1 cellular context compared by ENCODE assay signal in the genomic region with DNA sequence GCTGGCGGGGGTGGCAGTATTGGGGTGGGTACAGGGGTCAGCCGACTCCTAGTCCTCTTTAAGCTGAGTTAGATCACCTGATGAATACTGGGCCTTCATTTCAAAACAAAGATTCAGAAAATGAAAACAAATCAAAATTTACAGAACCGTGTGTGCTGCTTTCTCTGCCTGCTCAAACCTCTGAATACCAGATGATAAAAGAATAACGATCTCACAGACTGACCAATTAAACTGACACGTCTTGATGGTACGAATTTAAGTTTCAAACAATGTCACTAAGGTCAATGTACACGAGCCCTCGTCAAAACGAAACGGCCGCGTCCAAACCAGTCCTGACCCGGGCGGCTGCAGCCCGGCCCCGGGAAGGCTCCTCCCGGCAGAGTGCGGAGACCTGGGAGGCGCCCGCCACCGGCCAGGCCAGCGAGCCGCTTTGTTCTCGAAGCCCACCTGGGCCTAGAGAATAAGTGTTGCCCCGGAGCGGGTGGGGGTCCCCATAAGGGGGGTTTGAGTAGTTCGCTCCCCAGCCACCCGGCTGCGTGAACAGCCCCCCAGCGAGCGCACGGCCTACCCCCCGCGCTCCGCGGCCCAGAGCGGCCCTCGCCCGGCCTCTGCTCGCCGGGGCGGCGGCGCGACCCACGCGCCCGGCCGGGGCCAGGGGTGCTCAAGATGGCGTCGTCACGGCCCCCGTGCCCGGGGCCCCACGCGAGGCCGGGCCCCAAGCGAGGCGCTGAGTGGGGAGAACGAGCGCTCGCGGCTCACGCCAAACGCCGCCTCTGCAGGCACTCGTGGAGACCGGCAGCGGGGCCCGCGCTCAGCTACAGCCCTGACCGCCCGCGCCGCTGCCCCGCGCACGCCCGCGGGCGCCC.
A peak's percentile ranks its signal among the peaks of the same experiment; 100 is the strongest.
TF ChIP-seq lines count a peak whose summit lies in the region.

No MANE protein-coding gene starts in this region.

TF ChIP-seq in K562, 482 proteins besides CTCF, POLR2A, EP300 and RAD21 (continues in another document):
- TF ChIP-seq, protein P1, sequence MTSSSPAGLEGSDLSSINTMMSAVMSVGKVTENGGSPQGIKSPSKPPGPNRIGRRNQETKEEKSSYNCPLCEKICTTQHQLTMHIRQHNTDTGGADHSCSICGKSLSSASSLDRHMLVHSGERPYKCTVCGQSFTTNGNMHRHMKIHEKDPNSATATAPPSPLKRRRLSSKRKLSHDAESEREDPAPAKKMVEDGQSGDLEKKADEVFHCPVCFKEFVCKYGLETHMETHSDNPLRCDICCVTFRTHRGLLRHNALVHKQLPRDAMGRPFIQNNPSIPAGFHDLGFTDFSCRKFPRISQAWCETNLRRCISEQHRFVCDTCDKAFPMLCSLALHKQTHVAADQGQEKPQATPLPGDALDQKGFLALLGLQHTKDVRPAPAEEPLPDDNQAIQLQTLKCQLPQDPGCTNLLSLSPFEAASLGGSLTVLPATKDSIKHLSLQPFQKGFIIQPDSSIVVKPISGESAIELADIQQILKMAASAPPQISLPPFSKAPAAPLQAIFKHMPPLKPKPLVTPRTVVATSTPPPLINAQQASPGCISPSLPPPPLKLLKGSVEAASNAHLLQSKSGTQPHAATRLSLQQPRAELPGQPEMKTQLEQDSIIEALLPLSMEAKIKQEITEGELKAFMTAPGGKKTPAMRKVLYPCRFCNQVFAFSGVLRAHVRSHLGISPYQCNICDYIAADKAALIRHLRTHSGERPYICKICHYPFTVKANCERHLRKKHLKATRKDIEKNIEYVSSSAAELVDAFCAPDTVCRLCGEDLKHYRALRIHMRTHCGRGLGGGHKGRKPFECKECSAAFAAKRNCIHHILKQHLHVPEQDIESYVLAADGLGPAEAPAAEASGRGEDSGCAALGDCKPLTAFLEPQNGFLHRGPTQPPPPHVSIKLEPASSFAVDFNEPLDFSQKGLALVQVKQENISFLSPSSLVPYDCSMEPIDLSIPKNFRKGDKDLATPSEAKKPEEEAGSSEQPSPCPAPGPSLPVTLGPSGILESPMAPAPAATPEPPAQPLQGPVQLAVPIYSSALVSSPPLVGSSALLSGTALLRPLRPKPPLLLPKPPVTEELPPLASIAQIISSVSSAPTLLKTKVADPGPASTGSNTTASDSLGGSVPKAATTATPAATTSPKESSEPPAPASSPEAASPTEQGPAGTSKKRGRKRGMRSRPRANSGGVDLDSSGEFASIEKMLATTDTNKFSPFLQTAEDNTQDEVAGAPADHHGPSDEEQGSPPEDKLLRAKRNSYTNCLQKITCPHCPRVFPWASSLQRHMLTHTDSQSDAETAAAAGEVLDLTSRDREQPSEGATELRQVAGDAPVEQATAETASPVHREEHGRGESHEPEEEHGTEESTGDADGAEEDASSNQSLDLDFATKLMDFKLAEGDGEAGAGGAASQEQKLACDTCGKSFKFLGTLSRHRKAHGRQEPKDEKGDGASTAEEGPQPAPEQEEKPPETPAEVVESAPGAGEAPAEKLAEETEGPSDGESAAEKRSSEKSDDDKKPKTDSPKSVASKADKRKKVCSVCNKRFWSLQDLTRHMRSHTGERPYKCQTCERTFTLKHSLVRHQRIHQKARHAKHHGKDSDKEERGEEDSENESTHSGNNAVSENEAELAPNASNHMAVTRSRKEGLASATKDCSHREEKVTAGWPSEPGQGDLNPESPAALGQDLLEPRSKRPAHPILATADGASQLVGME (CRISPR knock-in tag; IDR thresholded peaks at IDR 0.05), result no peak
- TF ChIP-seq, protein P2, sequence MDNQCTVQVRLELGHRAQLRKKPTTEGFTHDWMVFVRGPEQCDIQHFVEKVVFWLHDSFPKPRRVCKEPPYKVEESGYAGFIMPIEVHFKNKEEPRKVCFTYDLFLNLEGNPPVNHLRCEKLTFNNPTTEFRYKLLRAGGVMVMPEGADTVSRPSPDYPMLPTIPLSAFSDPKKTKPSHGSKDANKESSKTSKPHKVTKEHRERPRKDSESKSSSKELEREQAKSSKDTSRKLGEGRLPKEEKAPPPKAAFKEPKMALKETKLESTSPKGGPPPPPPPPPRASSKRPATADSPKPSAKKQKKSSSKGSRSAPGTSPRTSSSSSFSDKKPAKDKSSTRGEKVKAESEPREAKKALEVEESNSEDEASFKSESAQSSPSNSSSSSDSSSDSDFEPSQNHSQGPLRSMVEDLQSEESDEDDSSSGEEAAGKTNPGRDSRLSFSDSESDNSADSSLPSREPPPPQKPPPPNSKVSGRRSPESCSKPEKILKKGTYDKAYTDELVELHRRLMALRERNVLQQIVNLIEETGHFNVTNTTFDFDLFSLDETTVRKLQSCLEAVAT (IDR thresholded peaks at IDR 0.05), result no peak
- TF ChIP-seq ERF (CRISPR knock-in tag; IDR thresholded peaks at IDR 0.05) (0 out of 2 replicates have a peak, but pooled peaks have one; percentile 16), YY1 (IDR thresholded peaks at IDR 0.05; ENCODE audit: borderline replicate concordance in 1 of 3, control insufficient read depth in 1 of 3, extremely low read depth in 1 of 3, insufficient read depth in 3 of 3, insufficient read length in 1 of 3, insufficient replicate concordance in 2 of 3, low read depth in 1 of 3, low read length in 2 of 3) (peak; percentile 39 to 81 (median 74)), DEAF1 (CRISPR knock-in tag; IDR thresholded peaks at IDR 0.05) (no peak), ZKSCAN3 (CRISPR knock-in tag; IDR thresholded peaks at IDR 0.05) (no peak), MTA2 (IDR thresholded peaks at IDR 0.05; ENCODE audit: low read depth) (no peak), POLR2G (IDR thresholded peaks at IDR 0.05; ENCODE audit: low read depth, low read length) (peak; percentile 64; the same call in 1 of the 2 replicates), NUFIP1 (IDR thresholded peaks at IDR 0.05; ENCODE audit: partially characterized antibody) (no peak), HMGN3 (IDR thresholded peaks at IDR 0.05; ENCODE audit: borderline replicate concordance, extremely low read depth, insufficient read length, low read depth, low read length) (peak; percentile 24), TEAD1 (CRISPR knock-in tag; IDR thresholded peaks at IDR 0.05) (no peak), ZBTB7A (IDR thresholded peaks at IDR 0.05; ENCODE audit: borderline replicate concordance, control insufficient read depth, low read depth, low read length) (peak; percentile 53; the same call in 1 of the 2 replicates), MNT (conservative IDR thresholded peaks at IDR 0.05) (0 out of 4 replicates have a peak, but pooled peaks of 1 of the 2 experiments have one; percentile 14), FOXP1 (CRISPR knock-in tag; IDR thresholded peaks at IDR 0.05) (0 out of 2 replicates have a peak, but pooled peaks have one; percentile 20), RBM22 (IDR thresholded peaks at IDR 0.05; ENCODE audit: low read depth, low read length, poor library complexity, severe bottlenecking) (peak; percentile 23), RBBP5 (IDR thresholded peaks at IDR 0.05; ENCODE audit: borderline replicate concordance, insufficient read depth, low read length, poor library complexity, severe bottlenecking) (peak; percentile 86), TBP (optimal IDR thresholded peaks at IDR 0.05; ENCODE audit: low read depth, low read length) (peak; percentile 16), EGR1 (conservative IDR thresholded peaks at IDR 0.05) (peak; percentile 22; the same call in 1 of the 2 replicates), SIN3A (IDR thresholded peaks at IDR 0.05; ENCODE audit: borderline replicate concordance in 2 of 2, control insufficient read depth in 1 of 2, low read depth in 2 of 2, low read length in 2 of 2) (peak in 1 of 2 experiments; percentile 14; a peak in 1 of 4 replicates), ASH1L (IDR thresholded peaks at IDR 0.05; ENCODE audit: borderline replicate concordance, low read depth, partially characterized antibody) (no peak), TAF7 (tag; IDR thresholded peaks at IDR 0.05) (no peak), CHD1 (IDR thresholded peaks at IDR 0.05; ENCODE audit: low read length) (peak; percentile 87), MAZ (CRISPR knock-in tag; conservative IDR thresholded peaks at IDR 0.05 in 1 of 2, IDR thresholded peaks at IDR 0.05 in 1 of 2) (peak in 1 of 2 experiments; percentile 23; a peak in 1 of 4 replicates), TAF1 (IDR thresholded peaks at IDR 0.05; ENCODE audit: control insufficient read depth, extremely low read depth, insufficient read depth, low read length, severe bottlenecking) (peak; percentile 19), SMAD2 (IDR thresholded peaks at IDR 0.05; ENCODE audit: low read depth, low read length) (no peak), MITF (IDR thresholded peaks at IDR 0.05) (no peak)
- TF ChIP-seq, protein P3, sequence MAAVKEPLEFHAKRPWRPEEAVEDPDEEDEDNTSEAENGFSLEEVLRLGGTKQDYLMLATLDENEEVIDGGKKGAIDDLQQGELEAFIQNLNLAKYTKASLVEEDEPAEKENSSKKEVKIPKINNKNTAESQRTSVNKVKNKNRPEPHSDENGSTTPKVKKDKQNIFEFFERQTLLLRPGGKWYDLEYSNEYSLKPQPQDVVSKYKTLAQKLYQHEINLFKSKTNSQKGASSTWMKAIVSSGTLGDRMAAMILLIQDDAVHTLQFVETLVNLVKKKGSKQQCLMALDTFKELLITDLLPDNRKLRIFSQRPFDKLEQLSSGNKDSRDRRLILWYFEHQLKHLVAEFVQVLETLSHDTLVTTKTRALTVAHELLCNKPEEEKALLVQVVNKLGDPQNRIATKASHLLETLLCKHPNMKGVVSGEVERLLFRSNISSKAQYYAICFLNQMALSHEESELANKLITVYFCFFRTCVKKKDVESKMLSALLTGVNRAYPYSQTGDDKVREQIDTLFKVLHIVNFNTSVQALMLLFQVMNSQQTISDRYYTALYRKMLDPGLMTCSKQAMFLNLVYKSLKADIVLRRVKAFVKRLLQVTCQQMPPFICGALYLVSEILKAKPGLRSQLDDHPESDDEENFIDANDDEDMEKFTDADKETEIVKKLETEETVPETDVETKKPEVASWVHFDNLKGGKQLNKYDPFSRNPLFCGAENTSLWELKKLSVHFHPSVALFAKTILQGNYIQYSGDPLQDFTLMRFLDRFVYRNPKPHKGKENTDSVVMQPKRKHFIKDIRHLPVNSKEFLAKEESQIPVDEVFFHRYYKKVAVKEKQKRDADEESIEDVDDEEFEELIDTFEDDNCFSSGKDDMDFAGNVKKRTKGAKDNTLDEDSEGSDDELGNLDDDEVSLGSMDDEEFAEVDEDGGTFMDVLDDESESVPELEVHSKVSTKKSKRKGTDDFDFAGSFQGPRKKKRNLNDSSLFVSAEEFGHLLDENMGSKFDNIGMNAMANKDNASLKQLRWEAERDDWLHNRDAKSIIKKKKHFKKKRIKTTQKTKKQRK (IDR thresholded peaks at IDR 0.05; ENCODE audit: borderline replicate concordance, low read depth, low read length), result no peak
- TF ChIP-seq, protein P4, sequence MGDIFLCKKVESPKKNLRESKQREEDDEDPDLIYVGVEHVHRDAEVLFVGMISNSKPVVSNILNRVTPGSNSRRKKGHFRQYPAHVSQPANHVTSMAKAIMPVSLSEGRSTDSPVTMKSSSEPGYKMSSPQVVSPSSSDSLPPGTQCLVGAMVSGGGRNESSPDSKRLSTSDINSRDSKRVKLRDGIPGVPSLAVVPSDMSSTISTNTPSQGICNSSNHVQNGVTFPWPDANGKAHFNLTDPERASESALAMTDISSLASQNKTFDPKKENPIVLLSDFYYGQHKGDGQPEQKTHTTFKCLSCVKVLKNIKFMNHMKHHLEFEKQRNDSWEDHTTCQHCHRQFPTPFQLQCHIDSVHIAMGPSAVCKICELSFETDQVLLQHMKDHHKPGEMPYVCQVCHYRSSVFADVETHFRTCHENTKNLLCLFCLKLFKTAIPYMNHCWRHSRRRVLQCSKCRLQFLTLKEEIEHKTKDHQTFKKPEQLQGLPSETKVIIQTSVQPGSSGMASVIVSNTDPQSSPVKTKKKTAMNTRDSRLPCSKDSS (IDR thresholded peaks at IDR 0.05; ENCODE audit: low read depth, partially characterized antibody), result no peak
- TF ChIP-seq, protein P5, sequence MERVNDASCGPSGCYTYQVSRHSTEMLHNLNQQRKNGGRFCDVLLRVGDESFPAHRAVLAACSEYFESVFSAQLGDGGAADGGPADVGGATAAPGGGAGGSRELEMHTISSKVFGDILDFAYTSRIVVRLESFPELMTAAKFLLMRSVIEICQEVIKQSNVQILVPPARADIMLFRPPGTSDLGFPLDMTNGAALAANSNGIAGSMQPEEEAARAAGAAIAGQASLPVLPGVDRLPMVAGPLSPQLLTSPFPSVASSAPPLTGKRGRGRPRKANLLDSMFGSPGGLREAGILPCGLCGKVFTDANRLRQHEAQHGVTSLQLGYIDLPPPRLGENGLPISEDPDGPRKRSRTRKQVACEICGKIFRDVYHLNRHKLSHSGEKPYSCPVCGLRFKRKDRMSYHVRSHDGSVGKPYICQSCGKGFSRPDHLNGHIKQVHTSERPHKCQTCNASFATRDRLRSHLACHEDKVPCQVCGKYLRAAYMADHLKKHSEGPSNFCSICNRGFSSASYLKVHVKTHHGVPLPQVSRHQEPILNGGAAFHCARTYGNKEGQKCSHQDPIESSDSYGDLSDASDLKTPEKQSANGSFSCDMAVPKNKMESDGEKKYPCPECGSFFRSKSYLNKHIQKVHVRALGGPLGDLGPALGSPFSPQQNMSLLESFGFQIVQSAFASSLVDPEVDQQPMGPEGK (CRISPR knock-in tag; IDR thresholded peaks at IDR 0.05; ENCODE audit: borderline replicate concordance), result no peak
